Comparison of ENCODE assay signal across 30 cellular contexts in the genomic region with DNA sequence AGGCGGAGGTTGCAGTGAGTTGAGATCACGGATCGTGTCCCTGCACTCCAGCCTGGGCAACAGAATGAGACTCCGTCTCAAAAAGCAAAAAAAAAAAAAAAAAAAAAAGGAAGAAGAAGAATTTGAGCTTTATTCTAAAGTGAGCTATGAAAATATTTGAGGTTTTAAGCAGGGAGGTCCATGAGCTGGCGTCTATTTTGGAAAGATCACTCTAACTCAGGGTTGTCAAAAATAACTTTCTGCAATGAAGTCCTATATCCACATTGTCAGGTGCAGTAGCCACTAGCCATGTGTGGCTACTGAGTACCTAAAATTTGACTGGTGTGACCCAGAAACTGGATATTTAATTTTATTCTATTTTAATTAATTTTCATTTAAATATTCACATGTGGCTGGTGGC.
"Had no signal": no experiment of that assay in that cellular context is flagged by ENCODE, and none has a peak within 500 bp of the region (broad histone marks: within the 10 kb centered on the region; RNA-seq: fewer than 3 reads in every experiment).

No MANE protein-coding gene starts in this region.

- H3K4me1 ChIP-seq: adrenal gland, ascending aorta, body of pancreas, breast epithelium had no signal

- H3K27ac ChIP-seq: adrenal gland, ascending aorta, body of pancreas, brain microvascular endothelial cell, breast epithelium, cardiac muscle cell had no signal

- H3K9me3 ChIP-seq: adrenal gland, ascending aorta, body of pancreas, breast epithelium had no signal

- H3K27me3 ChIP-seq: adrenal gland, ascending aorta, body of pancreas, brain microvascular endothelial cell, breast epithelium, cardiac muscle cell had no signal

- DNase-seq: activated effector memory CD4-positive, alpha-beta T cell treated with anti-CD3 and anti-CD28 coated beads, Interleukin-2, amount 50 U/mL, for 16 hours; activated effector memory CD4-positive, alpha-beta T cell treated with Interleukin-2 at 50 U/mL for 16 hours; activated gamma-delta T cell; activated gamma-delta T cell treated with Interleukin-2 at 50 U/mL for 16 hours; activated naive CD4-positive, alpha-beta T cell; activated naive CD4-positive, alpha-beta T cell treated with anti-CD3 and anti-CD28 coated beads for 36 hours; activated naive CD4-positive, alpha-beta T cell treated with anti-CD3 and anti-CD28 coated beads, Interleukin-2, amount 10 ng/mL, durations not matched to agents 7 days and 5 days; activated naive CD4-positive, alpha-beta T cell treated with anti-CD3 and anti-CD28 coated beads, Interleukin-2, amount 50 U/mL, for 16 hours; activated naive CD4-positive, alpha-beta T cell treated with Interleukin-2 at 50 U/mL for 16 hours; activated naive CD8-positive, alpha-beta T cell treated with anti-CD3 and anti-CD28 coated beads for 36 hours; activated naive CD8-positive, alpha-beta T cell treated with anti-CD3 and anti-CD28 coated beads, Interleukin-2, amount 10 ng/mL, durations not matched to agents 7 days and 5 days; activated naive CD8-positive, alpha-beta T cell treated with anti-CD3 and anti-CD28 coated beads, Interleukin-2, amount 50 U/mL, for 24 hours; activated T-cell treated with anti-CD3 and anti-CD28 coated beads, Interleukin-2, amount 50 U/mL, for 1 hour; activated T-cell treated with anti-CD3 and anti-CD28 coated beads, Interleukin-2, amount 50 U/mL, for 24 hours; activated T-cell treated with anti-CD3 and anti-CD28 coated beads, Interleukin-2, amount 50 U/mL, for 4 hours; activated T-cell treated with anti-CD3 and anti-CD28 coated beads, Interleukin-2, amount 50 U/mL, for 48 hours; activated T-cell treated with anti-CD3 and anti-CD28 coated beads, Interleukin-2, amount 50 U/mL, for 72 hours; adrenal gland; amniotic stem cell; amygdala; anterior cingulate cortex; aorta; body of pancreas; brain microvascular endothelial cell; caudate nucleus; central memory CD4-positive, alpha-beta T cell; cerebellar nuclear complex had no signal

- H3K36me3 ChIP-seq: adrenal gland, ascending aorta, brain microvascular endothelial cell, breast epithelium, cardiac muscle cell had no signal

- H3K4me3 ChIP-seq: adrenal gland, ascending aorta, body of pancreas, breast epithelium, cardiac muscle cell had no signal
